In genomic region chr11:111378185-111378772, GRCh38 we compare ENCODE assay signal across 3 cellular contexts.
TF ChIP-seq lines count a peak whose summit lies in the region.

No MANE protein-coding gene starts in this region.

TF ChIP-seq in GM12891, 5 proteins besides CTCF, POLR2A, EP300 and RAD21:
- TF ChIP-seq POU2F2 (IDR thresholded peaks at IDR 0.05; ENCODE audit: low read depth, low read length), result no peak
- TF ChIP-seq PAX5 (IDR thresholded peaks at IDR 0.05; ENCODE audit: insufficient read depth, low read length, severe bottlenecking), result no peak
- TF ChIP-seq TAF1 (IDR thresholded peaks at IDR 0.05; ENCODE audit: low read depth, low read length), result peak; percentile 64

TF ChIP-seq in GM12878, 131 proteins besides CTCF, POLR2A, EP300 and RAD21 (continues in another document):
- TF ChIP-seq ASH2L (IDR thresholded peaks at IDR 0.05; ENCODE audit: borderline replicate concordance, low read depth) (no peak), IKZF2 (IDR thresholded peaks at IDR 0.05) (peak; percentile 3 to 7; a peak in 3 of 4 replicates), ZBTB11 (CRISPR knock-in tag; IDR thresholded peaks at IDR 0.05) (0 out of 2 replicates have a peak, but pooled peaks have one; percentile 23), SRF (IDR thresholded peaks at IDR 0.05; ENCODE audit: low read depth in 2 of 2, low read length in 2 of 2) (no peak), MEF2B (IDR thresholded peaks at IDR 0.05; ENCODE audit: partially characterized antibody, poor library complexity, severe bottlenecking) (no peak), WRNIP1 (IDR thresholded peaks at IDR 0.05; ENCODE audit: borderline replicate concordance, low read depth, low read length) (no peak), EED (IDR thresholded peaks at IDR 0.05; ENCODE audit: low read depth) (no peak), SMARCA5 (IDR thresholded peaks at IDR 0.05) (no peak), SUPT20H (IDR thresholded peaks at IDR 0.05; ENCODE audit: borderline replicate concordance, control insufficient read depth, low read depth, low read length) (no peak), IKZF1 (conservative IDR thresholded peaks at IDR 0.05) (no peak), PAX5 (IDR thresholded peaks at IDR 0.05; ENCODE audit: borderline replicate concordance, low read depth, low read length) (peak; percentile 90), SPI1 (IDR thresholded peaks at IDR 0.05; ENCODE audit: borderline replicate concordance, insufficient read depth, low read depth, low read length) (no peak), RBBP5 (conservative IDR thresholded peaks at IDR 0.05) (no peak), ZBED1 (IDR thresholded peaks at IDR 0.05; ENCODE audit: borderline replicate concordance) (no peak; the same call in none of the 2 replicates), POU2F2 (IDR thresholded peaks at IDR 0.05; ENCODE audit: borderline replicate concordance, low read depth, low read length) (peak; percentile 27; the same call in 1 of the 3 replicates), CHD4 (IDR thresholded peaks at IDR 0.05) (no peak), MLLT1 (IDR thresholded peaks at IDR 0.05) (peak; percentile 64), RUNX3 (IDR thresholded peaks at IDR 0.05; ENCODE audit: low read length) (no peak; the same call in 1 of the 2 replicates), IRF3 (IDR thresholded peaks at IDR 0.05) (no peak), CBFB (IDR thresholded peaks at IDR 0.05; ENCODE audit: low read depth) (no peak), ATF2 (IDR thresholded peaks at IDR 0.05; ENCODE audit: low read length) (0 out of 2 replicates have a peak, but pooled peaks have one; percentile 11), BACH1 (IDR thresholded peaks at IDR 0.05; ENCODE audit: borderline replicate concordance) (peak; percentile 44; the same call in 1 of the 2 replicates)

TF ChIP-seq in HepG2, 621 proteins besides CTCF, POLR2A, EP300 and RAD21:
- TF ChIP-seq BRCA1 (CRISPR knock-in tag; IDR thresholded peaks at IDR 0.05) (no peak), HOMEZ (CRISPR knock-in tag; IDR thresholded peaks at IDR 0.05; ENCODE audit: low read depth) (no peak), E2F2 (CRISPR knock-in tag; IDR thresholded peaks at IDR 0.05; ENCODE audit: borderline replicate concordance) (no peak)
